ENCODE assay signal across 36 cellular contexts in the genomic region with DNA sequence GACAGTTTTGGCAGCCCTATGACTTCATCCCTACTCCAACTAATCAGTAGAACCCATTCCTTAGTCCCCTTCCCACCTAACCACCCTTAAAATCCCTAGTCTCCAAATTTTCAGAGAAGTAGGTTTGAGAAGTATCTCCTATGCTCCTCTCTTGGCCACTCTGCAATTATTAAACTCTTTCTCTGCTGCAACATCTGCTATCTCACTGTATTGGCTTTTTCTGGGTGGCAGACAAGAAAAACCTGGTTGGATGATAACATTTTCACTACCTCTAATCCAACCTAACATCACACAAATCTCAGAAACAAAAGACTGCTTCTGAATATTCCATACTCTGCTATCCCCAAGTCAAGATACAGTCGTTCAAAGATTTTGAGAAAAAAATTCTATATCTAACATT.
"Had no signal": no experiment of that assay in that cellular context is flagged by ENCODE, and none has a peak within 500 bp of the region (broad histone marks: within the 10 kb centered on the region; RNA-seq: fewer than 3 reads in every experiment).

No MANE protein-coding gene starts in this region.

- DNase-seq: Karpas-422, Kasumi-1, MG63, MM.1S, MV-4-11, NCI-H1048, NCI-H1092, NCI-H1092 treated with DMSO at 0.1 percent for 48 hours, NCI-H1105, NCI-H1105 treated with DMSO at 0.1 percent for 48 hours, NCI-H1417, NCI-H1417 treated with DMSO at 0.1 percent for 48 hours, NCI-H1436, NCI-H1436 treated with DMSO at 0.1 percent for 48 hours, NCI-H146, NCI-H1694, NCI-H1694 treated with DMSO at 0.1 percent for 48 hours, NCI-H187, NCI-H187 treated with DMSO at 0.1 percent for 48 hours, NCI-H1930, NCI-H2029, NCI-H2029 treated with DMSO at 0.1 percent for 48 hours, NCI-H2081, NCI-H2081 treated with DMSO at 0.1 percent for 48 hours, NCI-H2107, NCI-H2171, NCI-H2171 treated with DMSO at 0.1 percent for 48 hours, NCI-H2227 treated with DMSO at 0.1 percent for 48 hours, NCI-H226, NCI-H345, NCI-H446, NCI-H446 treated with DMSO at 0.1 percent for 48 hours, NCI-H510A, NCI-H510A treated with DMSO at 0.1 percent for 48 hours, NCI-H524, NCI-H524 treated with DMSO at 0.1 percent for 48 hours had no signal

- H3K27me3 ChIP-seq: MG63 had no signal

- H3K4me3 ChIP-seq: MG63 had no signal

- H3K36me3 ChIP-seq: MG63 had no signal

- H3K9me3 ChIP-seq: MG63 had no signal
